ENCODE assay signal across 9 cellular contexts in genomic region chr19:11288349-11288748, GRCh38. TPM values are rescaled to one million over a fixed set of nuclear protein-coding genes. Genes with fewer than 3 reads are reported as not detected.
DNase-seq lines count a peak whose midpoint lies in the region; ATAC-seq and TF ChIP-seq lines count a peak whose summit lies in the region.
"Had no signal": no experiment of that assay in that cellular context is flagged by ENCODE, and none has a peak within 500 bp of the region (broad histone marks: within the 10 kb centered on the region; RNA-seq: fewer than 3 reads in every experiment).

No MANE protein-coding gene starts in this region.

- H3K4me1 ChIP-seq in DOHH2 (ENCODE audit: control insufficient read depth, low read length), result peaks cover 3% of the 10 kb centered on the region; the same call in 1 of the 2 replicates
- H3K4me1 ChIP-seq in neural progenitor cell, result no peaks in the 10 kb centered on the region

- DNase-seq in M059J (ENCODE audit: low read depth), result peak; percentile 29
- peak; percentile 57 for DNase-seq in cardiac fibroblast (ENCODE audit: low read depth in 2 of 2)
- DNase-seq in neural progenitor cell (ENCODE audit: low spot score), result no peak
- no peak for DNase-seq in dedifferentiated amniotic fluid mesenchymal stem cell (ENCODE audit: extremely low spot score)
- DNase-seq in NK-92 treated with Interleukin-12 subunit alpha and Interleukin-12 subunit beta, amount 100 ng/mL, for 24 hours (lab: John Stamatoyannopoulos, UW), result no peak
- DNase-seq in NCI-H524 (lab: John Stamatoyannopoulos, UW), result no peak
- DNase-seq: activated effector memory CD4-positive, alpha-beta T cell treated with anti-CD3 and anti-CD28 coated beads, Interleukin-2, amount 50 U/mL, for 16 hours had no signal

- no peaks in the 10 kb centered on the region for H3K36me3 ChIP-seq in DOHH2 (ENCODE audit: control insufficient read depth, low read length)
- H3K36me3 ChIP-seq in neural progenitor cell, result no peaks in the 10 kb centered on the region

- no peaks in the 10 kb centered on the region for H3K9me3 Mint-ChIP-seq in neural progenitor cell

- H3K27ac Mint-ChIP-seq in neural progenitor cell, result no peak overlapping the region

- no peaks in the 10 kb centered on the region for H3K9me3 ChIP-seq in DOHH2 (ENCODE audit: control insufficient read depth, insufficient read depth, low read length)
- H3K9me3 ChIP-seq in neural progenitor cell (ENCODE audit: low read depth), result no peaks in the 10 kb centered on the region

- H3K27me3 Mint-ChIP-seq in neural progenitor cell (ENCODE audit: insufficient read depth, low read depth), result peaks cover 3% of the 10 kb centered on the region

- H3K36me3 Mint-ChIP-seq in neural progenitor cell, result no peaks in the 10 kb centered on the region

- H3K27ac ChIP-seq in DOHH2 (ENCODE audit: low read depth, low read length) (no peak overlapping the region), neural progenitor cell (no peak overlapping the region)

- peak; percentile 26 for TF ChIP-seq CTCF in DOHH2 (IDR thresholded peaks at IDR 0.05; ENCODE audit: low read depth, low read length, poor library complexity, severe bottlenecking)
- TF ChIP-seq CTCF in cardiac fibroblast (IDR thresholded peaks at IDR 0.05; ENCODE audit: low read depth, low read length), result peak; percentile 66
- TF ChIP-seq CTCF in neural progenitor cell (IDR thresholded peaks at IDR 0.05), result peak; percentile 29

- no peak overlapping the region for H3K4me3 ChIP-seq in DOHH2 (ENCODE audit: low read length)
- H3K4me3 ChIP-seq in cardiac fibroblast (replicated peaks in 1 of 2; ENCODE audit: low read depth in 2 of 2, low read length in 2 of 2), result no peak overlapping the region
- no peak overlapping the region for H3K4me3 ChIP-seq in neural progenitor cell

- no peak for TF ChIP-seq POLR2A in GM18505 (IDR thresholded peaks at IDR 0.05; ENCODE audit: borderline replicate concordance, extremely low read depth, insufficient read depth, insufficient read length)

- H3K9ac ChIP-seq in neural progenitor cell, result no peak overlapping the region

- ATAC-seq in GM18505 (IDR thresholded peaks at IDR 0.05; ENCODE audit: unreplicated experiment), result no peak

- H3F3A ChIP-seq in DOHH2 (ENCODE audit: control insufficient read depth, insufficient read depth) (no peaks in the 10 kb centered on the region), neural progenitor cell (ENCODE audit: low read depth) (no peaks in the 10 kb centered on the region)

- H3K9me2 ChIP-seq in DOHH2 (replicated peaks; ENCODE audit: control insufficient read depth, low read length), result no peaks in the 10 kb centered on the region

- H3K27me3 ChIP-seq in DOHH2 (ENCODE audit: control insufficient read depth, low read length) (no peaks in the 10 kb centered on the region), neural progenitor cell (no peaks in the 10 kb centered on the region)

- H3K79me2 ChIP-seq in DOHH2 (ENCODE audit: control insufficient read depth, low read length), result no peaks in the 10 kb centered on the region
- H3K79me2 ChIP-seq in neural progenitor cell (ENCODE audit: low read depth), result no peaks in the 10 kb centered on the region

- H3K4me1 Mint-ChIP-seq in neural progenitor cell, result peaks cover 2% of the 10 kb centered on the region

- H3K4me2 ChIP-seq in DOHH2 (ENCODE audit: low read length), result no peak overlapping the region
- no peak overlapping the region for H3K4me2 ChIP-seq in neural progenitor cell

- H2AFZ ChIP-seq in neural progenitor cell (replicated peaks), result no peak overlapping the region

- no peak overlapping the region for H3K4me3 Mint-ChIP-seq in neural progenitor cell

- no peaks in the 10 kb centered on the region for H4K20me1 ChIP-seq in DOHH2 (ENCODE audit: control insufficient read depth, insufficient read depth, low read depth, low read length)
- H4K20me1 ChIP-seq in neural progenitor cell (ENCODE audit: low read depth), result no peaks in the 10 kb centered on the region

RNA-seq across cellular contexts. Expression of gene TSPAN16, which starts 7.6 kb away (rescaled TPM):
- not detected in 2 replicates for total RNA-seq in M059J (2014; rRNA removed; shearing (Covaris generic))
- not detected in 2 replicates for total RNA-seq in neural progenitor cell (ENCODE audit: low replicate concordance)

RNA-seq across cellular contexts. Expression of gene DOCK6, which starts 26.0 kb away (rescaled TPM):
- 1.8 and 13.0 TPM in 2 replicates for total RNA-seq in M059J (2014; rRNA removed; shearing (Covaris generic))
- 10.0 and 27.5 TPM in 2 replicates for total RNA-seq in neural progenitor cell (ENCODE audit: low replicate concordance)

RNA-seq across cellular contexts. Expression of gene ANGPTL8, which starts 48.9 kb away (rescaled TPM):
- not detected in 2 replicates for total RNA-seq in M059J (2014; rRNA removed; shearing (Covaris generic))
- not detected in 2 replicates for total RNA-seq in neural progenitor cell (ENCODE audit: low replicate concordance)

RNA-seq across cellular contexts. Expression of gene RAB3D, which starts 51.1 kb away (rescaled TPM):
- total RNA-seq in M059J (2014; rRNA removed; shearing (Covaris generic)), result 0.17 and 0.74 TPM in 2 replicates
- total RNA-seq in neural progenitor cell (ENCODE audit: low replicate concordance), result 5.5 and 8.5 TPM in 2 replicates

RNA-seq across cellular contexts. Expression of gene TMEM205, which starts 57.7 kb away (rescaled TPM):
- 206 and 246 TPM in 2 replicates for total RNA-seq in M059J (2014; rRNA removed; shearing (Covaris generic))
- 57.0 and 77.1 TPM in 2 replicates for total RNA-seq in neural progenitor cell (ENCODE audit: low replicate concordance)

Comparison
In these comparisons a context has a peak if more than half of its experiments do, and no peak if none do; other contexts are left out.
1. DNase-seq: peak in M059J (single experiment) and cardiac fibroblast (2 of 2); none in neural progenitor cell (single experiment), dedifferentiated amniotic fluid mesenchymal stem cell (single experiment), NK-92 treated with Interleukin-12 subunit alpha and Interleukin-12 subunit beta, amount 100 ng/mL, for 24 hours (single experiment) and NCI-H524 (0 of 2).
2. Peak in every context shown above with its lines, with median percentiles within 50 percentile points of each other: CTCF ChIP-seq.